ENCODE assay signal across 1 cellular context in the genomic region with DNA sequence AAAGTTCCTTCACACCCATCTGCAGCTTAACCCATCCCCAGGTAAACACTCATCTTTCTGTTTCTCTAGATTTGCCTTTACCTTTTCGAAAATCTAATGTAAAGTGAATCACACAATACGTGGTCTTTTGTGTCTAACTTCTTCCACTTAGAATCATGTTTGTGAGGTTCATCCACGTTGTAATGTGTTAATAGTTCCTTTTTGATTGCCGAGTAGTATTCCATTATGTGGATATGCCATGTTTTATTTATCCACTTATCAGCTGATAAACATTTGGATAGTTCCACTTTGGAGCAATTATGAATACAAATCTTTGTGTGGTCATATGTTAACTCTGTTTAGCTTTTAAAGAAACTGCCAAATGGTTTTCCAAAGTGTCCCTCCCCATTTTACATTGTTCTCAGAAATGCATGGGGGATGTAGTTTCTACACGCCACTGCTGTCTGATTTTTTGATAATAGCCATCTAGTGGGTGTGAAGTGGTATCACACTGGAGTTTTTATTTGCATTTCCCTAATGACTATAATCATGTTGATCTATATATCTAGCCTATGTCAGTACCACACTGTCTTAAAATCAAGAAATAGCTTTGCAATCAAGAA.
TF ChIP-seq lines count a peak whose summit lies in the region.

No MANE protein-coding gene starts in this region.

TF ChIP-seq in endothelial cell of umbilical vein, 7 proteins besides CTCF, POLR2A, EP300 and RAD21:
- no peak for TF ChIP-seq GATA2 (IDR thresholded peaks at IDR 0.05; ENCODE audit: insufficient read depth, insufficient read length, low read depth, low read length)
- TF ChIP-seq MYC (IDR thresholded peaks at IDR 0.05; ENCODE audit: low read depth, low read length) = no peak
TF ChIP-seq in endothelial cell of umbilical vein: peak in this region for 0.
